8 cellular contexts compared by ENCODE assay signal in genomic region chr16:1413684-1414531, GRCh38. TPM values are rescaled to one million over a fixed set of nuclear protein-coding genes. Genes with fewer than 3 reads are reported as not detected.
DNase-seq lines count a peak whose midpoint lies in the region; ATAC-seq and TF ChIP-seq lines count a peak whose summit lies in the region.

No MANE protein-coding gene starts in this region.

- ATAC-seq in HG03280 (IDR thresholded peaks at IDR 0.05; ENCODE audit: unreplicated experiment) (peak; percentile 35), foreskin keratinocyte (peak; percentile 32), upper lobe of right lung (peak; percentile 82)

- no peaks in the 10 kb centered on the region for H3K36me3 Mint-ChIP-seq in osteocyte (ENCODE audit: unreplicated experiment)

- peaks cover 29% of the 10 kb centered on the region for H3K79me2 ChIP-seq in PC-9 (ENCODE audit: low read depth)

- DNase-seq in DMS153 (lab: John Stamatoyannopoulos, UW) (peak; percentile 30), DMS153 treated with DMSO at 0.1 percent for 48 hours (lab: John Stamatoyannopoulos, UW; ENCODE audit: unreplicated experiment) (no peak), PC-9 (peak in 1 of 2 experiments; percentile 56), foreskin keratinocyte (peak in 1 of 2 donors; percentile 21), osteocyte (ENCODE audit: extremely low spot score, unreplicated experiment) (no peak), upper lobe of right lung (peak; percentile 85)
- DNase-seq in activated effector memory CD4-positive, alpha-beta T cell treated with Interleukin-2 at 50 U/mL for 16 hours = peak; percentile 47

- BruUV-seq in PC-9 (replicated peaks; lab: Mats Ljungman, UMichigan) = no TSS peak

- no peaks in the 10 kb centered on the region for H3K9me3 ChIP-seq in PC-9 (ENCODE audit: insufficient read depth, low read depth)
- no peaks in the 10 kb centered on the region for H3K9me3 ChIP-seq in upper lobe of right lung

- H3K27ac Mint-ChIP-seq in osteocyte (ENCODE audit: unreplicated experiment) = peak overlapping the region; percentile 34

- H3K27me3 ChIP-seq in PC-9 (ENCODE audit: insufficient read depth, low read depth) = no peaks in the 10 kb centered on the region
- H3K27me3 ChIP-seq in foreskin keratinocyte = no peaks in the 10 kb centered on the region
- H3K27me3 ChIP-seq in upper lobe of right lung = no peaks in the 10 kb centered on the region

- no peaks in the 10 kb centered on the region for H3K27me3 Mint-ChIP-seq in osteocyte (ENCODE audit: unreplicated experiment)

- H3K4me3 ChIP-seq in PC-9 = peak overlapping the region; percentile 78
- H3K4me3 ChIP-seq in upper lobe of right lung = peak overlapping the region; percentile 88

- CTCF ChIA-PET in PC-9 (lab: Charles Lee) = no interaction called here

- intact Hi-C loops in PC-9 (cut with micrococcal nuclease; ENCODE audit: unreplicated experiment) (loop anchor here (10.0 kb wide), 1 partner anchor 109 kb away; the partner anchor contains the start of gene UBE2I), upper lobe of right lung (cut with DNase I) (no loop called here)

- POLR2A ChIA-PET in PC-9 (lab: Charles Lee; ENCODE audit: unreplicated experiment) = no interaction called here

- H3K4me1 Mint-ChIP-seq in osteocyte (ENCODE audit: unreplicated experiment) = peaks cover 14% of the 10 kb centered on the region

- peaks cover 44% of the 10 kb centered on the region for H3F3A ChIP-seq in PC-9 (ENCODE audit: insufficient read depth, low read depth)

- peak overlapping the region; percentile 80 for H2AFZ ChIP-seq in PC-9

- no peaks in the 10 kb centered on the region for H3K9me2 ChIP-seq in PC-9 (ENCODE audit: insufficient read depth)

- peak; percentile 76 for TF ChIP-seq CTCF in PC-9 (conservative IDR thresholded peaks at IDR 0.05)
- peak; percentile 66 for TF ChIP-seq CTCF in foreskin keratinocyte (conservative IDR thresholded peaks at IDR 0.05)
- peak; percentile 77 for TF ChIP-seq CTCF in osteocyte (IDR thresholded peaks at IDR 0.05)
- peak; percentile 67 for TF ChIP-seq CTCF in upper lobe of right lung (IDR thresholded peaks at IDR 0.05)

- no peaks in the 10 kb centered on the region for H3K9me3 Mint-ChIP-seq in osteocyte (ENCODE audit: unreplicated experiment)

- H3K27ac ChIP-seq in PC-9 (peak overlapping the region; percentile 55), foreskin keratinocyte (no peak overlapping the region), upper lobe of right lung (peak overlapping the region; percentile 83)

- H3K4me1 ChIP-seq in PC-9 (replicated peaks; ENCODE audit: insufficient read depth) = peaks cover 36% of the 10 kb centered on the region
- peaks cover 3% of the 10 kb centered on the region for H3K4me1 ChIP-seq in foreskin keratinocyte
- H3K4me1 ChIP-seq in upper lobe of right lung = peaks cover 8% of the 10 kb centered on the region

- H3K4me3 Mint-ChIP-seq in osteocyte (ENCODE audit: unreplicated experiment) = peak overlapping the region; percentile 72

- H4K20me1 ChIP-seq in PC-9 (ENCODE audit: insufficient read depth) = peaks cover 12% of the 10 kb centered on the region

- H3K36me3 ChIP-seq in PC-9 (ENCODE audit: low read depth) (no peaks in the 10 kb centered on the region), upper lobe of right lung (peaks cover 20% of the 10 kb centered on the region)

- peak overlapping the region; percentile 77 for H3K4me2 ChIP-seq in PC-9

RNA-seq across cellular contexts. Expression of gene UNKL, which starts 0.6 kb away (rescaled TPM):
- total RNA-seq in PC-9 (2021) = 111 and 112 TPM in 2 replicates
- total RNA-seq in foreskin keratinocyte = 3.6 and 4.3 TPM in 2 replicates
- 2.0 and 2.1 TPM in 2 replicates for polyA plus RNA-seq in foreskin keratinocyte
- 28.4 and 34.4 TPM in 2 replicates for total RNA-seq in osteocyte
- total RNA-seq in upper lobe of right lung = 19.9 TPM

RNA-seq across cellular contexts. Expression of gene UQCC4, which starts 6.6 kb away (rescaled TPM):
- total RNA-seq in PC-9 (2021) (21.7 and 27.5 TPM in 2 replicates), foreskin keratinocyte (20.9 and 22.9 TPM in 2 replicates), osteocyte (9.7 and 10.1 TPM in 2 replicates), upper lobe of right lung (9.1 TPM)
- 26.1 and 32.5 TPM in 2 replicates for polyA plus RNA-seq in foreskin keratinocyte

RNA-seq across cellular contexts. Expression of gene PERCC1, which starts 17.0 kb away (rescaled TPM):
- total RNA-seq in PC-9 (2021) (not detected in 2 replicates), foreskin keratinocyte (not detected in 2 replicates), osteocyte (not detected in 2 replicates), upper lobe of right lung (not detected)
- polyA plus RNA-seq in foreskin keratinocyte = not detected in 2 replicates

RNA-seq across cellular contexts. Expression of gene CCDC154, which starts 30.4 kb away (rescaled TPM):
- total RNA-seq in PC-9 (2021) (2.4 and 2.8 TPM in 2 replicates), foreskin keratinocyte (0.07 and 0.14 TPM in 2 replicates), osteocyte (1.0 and 2.5 TPM in 2 replicates), upper lobe of right lung (4.1 TPM)
- 0.22 and 0.28 TPM in 2 replicates for polyA plus RNA-seq in foreskin keratinocyte

Comparison
In these comparisons a context has a peak if more than half of its experiments do, and no peak if none do; other contexts are left out.
1. DNase-seq: peak in DMS153 (single experiment), activated effector memory CD4-positive, alpha-beta T cell treated with Interleukin-2 at 50 U/mL for 16 hours (single experiment) and upper lobe of right lung (single experiment); none in DMS153 treated with DMSO at 0.1 percent for 48 hours (single experiment) and osteocyte (single experiment).
2. ATAC-seq: peak in every context shown above with its lines; median percentile 82 in upper lobe of right lung; 35 in HG03280; 32 in foreskin keratinocyte.
3. Peak in every context shown above with its lines, with median percentiles within 50 percentile points of each other: CTCF ChIP-seq.